Comparison of ENCODE assay signal across 8 cellular contexts in genomic region chr22:18077639-18078328, GRCh38. TPM values are rescaled to one million over a fixed set of nuclear protein-coding genes. Genes with fewer than 3 reads are reported as not detected.
DNase-seq lines count a peak whose midpoint lies in the region; ATAC-seq and TF ChIP-seq lines count a peak whose summit lies in the region.

TSS of gene PEX26 (plus strand) at chr22:18077990. CDS start at chr22:18078377, 387 bp downstream.

- H3K4me3 ChIP-seq in fibroblast of the aortic adventitia (ENCODE audit: low read depth, low read length), result peak within 1 kb of the TSS; percentile 99

- H3K9me3 Mint-ChIP-seq in nephron progenitor cell, result no peaks in the 10 kb centered on the region
- H3K9me3 Mint-ChIP-seq in stimulated activated naive CD8-positive, alpha-beta T cell treated with anti-CD3 and anti-CD28 coated beads, Interleukin-15, amount 100 ng/mL, for 72 hours, result peaks cover 0 to 7% of the 10 kb centered on the region in 2 donors

- peaks cover 47% of the 10 kb centered on the region for H3K4me1 Mint-ChIP-seq in nephron progenitor cell
- H3K4me1 Mint-ChIP-seq in stimulated activated naive CD8-positive, alpha-beta T cell treated with anti-CD3 and anti-CD28 coated beads, Interleukin-15, amount 100 ng/mL, for 72 hours, result peaks cover 56% of the 10 kb centered on the region

- H3K36me3 Mint-ChIP-seq in nephron progenitor cell (ENCODE audit: low read depth), result peaks cover 35% of the 10 kb centered on the region

- peaks cover 4% of the 10 kb centered on the region for H3K27me3 Mint-ChIP-seq in nephron progenitor cell (ENCODE audit: low read depth, poor library complexity)
- H3K27me3 Mint-ChIP-seq in stimulated activated naive CD8-positive, alpha-beta T cell treated with anti-CD3 and anti-CD28 coated beads, Interleukin-15, amount 100 ng/mL, for 72 hours, result no peaks in the 10 kb centered on the region

- peak; percentile 99 for ATAC-seq in stimulated activated naive CD8-positive, alpha-beta T cell treated with anti-CD3 and anti-CD28 coated beads, Interleukin-15, amount 100 ng/mL, for 72 hours

- peak; percentile 95 for DNase-seq in EH (ENCODE audit: low read depth)
- peak; percentile 76 for DNase-seq in GOT3 (lab: John Stamatoyannopoulos, UW)
- peak; percentile 95 for DNase-seq in LoVo (ENCODE audit: low spot score)
- peak; percentile 92 to 94 for DNase-seq in SHP77 (lab: John Stamatoyannopoulos, UW)
- DNase-seq in activated effector memory CD4-positive, alpha-beta T cell treated with anti-CD3 and anti-CD28 coated beads, Interleukin-2, amount 50 U/mL, for 16 hours, result peak; percentile 98
- DNase-seq in fibroblast of the aortic adventitia (ENCODE audit: low read depth), result peak; percentile 95
- DNase-seq in nephron progenitor cell, result peak; percentile 89
- peak; percentile 94 to 95 for DNase-seq in stimulated activated naive CD8-positive, alpha-beta T cell treated with anti-CD3 and anti-CD28 coated beads, Interleukin-15, amount 100 ng/mL, for 72 hours

- peak within 1 kb of the TSS; percentile 86 for H3K27ac Mint-ChIP-seq in nephron progenitor cell
- H3K27ac Mint-ChIP-seq in stimulated activated naive CD8-positive, alpha-beta T cell treated with anti-CD3 and anti-CD28 coated beads, Interleukin-15, amount 100 ng/mL, for 72 hours, result peak within 1 kb of the TSS; percentile 99

- H3K4me3 Mint-ChIP-seq in nephron progenitor cell, result peak within 1 kb of the TSS; percentile 98
- peak within 1 kb of the TSS; percentile 97 to 100 for H3K4me3 Mint-ChIP-seq in stimulated activated naive CD8-positive, alpha-beta T cell treated with anti-CD3 and anti-CD28 coated beads, Interleukin-15, amount 100 ng/mL, for 72 hours

- TF ChIP-seq CTCF in fibroblast of the aortic adventitia (IDR thresholded peaks at IDR 0.05; ENCODE audit: insufficient read depth, low read length), result no peak
- no peak for TF ChIP-seq CTCF in nephron progenitor cell (IDR thresholded peaks at IDR 0.05)

RNA-seq across cellular contexts. Expression of gene PEX26, which starts in this region (rescaled TPM):
- 26.1 and 41.7 TPM in 2 replicates for total RNA-seq in fibroblast of the aortic adventitia (ENCODE audit: low replicate concordance)

Comparison
In these comparisons a context has a peak if more than half of its experiments do, and no peak if none do; other contexts are left out.
1. Peak in every context shown above with its lines: DNase-seq, ATAC-seq and H3K4me3 ChIP-seq.